In the genomic region with DNA sequence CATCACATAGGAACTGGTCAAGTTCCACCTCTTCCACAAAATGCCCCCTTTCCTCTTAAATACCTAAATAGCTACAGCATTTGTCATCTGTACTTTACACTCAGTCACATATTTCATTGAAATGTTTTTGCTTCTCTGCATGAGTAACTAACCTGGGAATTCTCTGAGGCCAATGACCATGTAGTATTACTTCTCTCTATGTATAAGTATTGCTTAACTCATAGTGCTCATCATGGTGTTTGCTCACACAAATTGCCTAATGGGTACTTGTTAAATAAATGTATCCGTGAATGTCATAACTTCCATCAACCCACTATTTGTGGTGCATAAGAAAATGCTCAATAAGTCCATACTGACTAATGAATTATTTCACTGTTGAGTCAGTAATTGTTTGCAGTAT, we compare ENCODE assay signal across 1 cellular context.
TF ChIP-seq lines count a peak whose summit lies in the region.

No MANE protein-coding gene starts in this region.

TF ChIP-seq in HepG2, 621 proteins besides CTCF, POLR2A, EP300 and RAD21 (continued from another document):
- TF ChIP-seq, protein P1, sequence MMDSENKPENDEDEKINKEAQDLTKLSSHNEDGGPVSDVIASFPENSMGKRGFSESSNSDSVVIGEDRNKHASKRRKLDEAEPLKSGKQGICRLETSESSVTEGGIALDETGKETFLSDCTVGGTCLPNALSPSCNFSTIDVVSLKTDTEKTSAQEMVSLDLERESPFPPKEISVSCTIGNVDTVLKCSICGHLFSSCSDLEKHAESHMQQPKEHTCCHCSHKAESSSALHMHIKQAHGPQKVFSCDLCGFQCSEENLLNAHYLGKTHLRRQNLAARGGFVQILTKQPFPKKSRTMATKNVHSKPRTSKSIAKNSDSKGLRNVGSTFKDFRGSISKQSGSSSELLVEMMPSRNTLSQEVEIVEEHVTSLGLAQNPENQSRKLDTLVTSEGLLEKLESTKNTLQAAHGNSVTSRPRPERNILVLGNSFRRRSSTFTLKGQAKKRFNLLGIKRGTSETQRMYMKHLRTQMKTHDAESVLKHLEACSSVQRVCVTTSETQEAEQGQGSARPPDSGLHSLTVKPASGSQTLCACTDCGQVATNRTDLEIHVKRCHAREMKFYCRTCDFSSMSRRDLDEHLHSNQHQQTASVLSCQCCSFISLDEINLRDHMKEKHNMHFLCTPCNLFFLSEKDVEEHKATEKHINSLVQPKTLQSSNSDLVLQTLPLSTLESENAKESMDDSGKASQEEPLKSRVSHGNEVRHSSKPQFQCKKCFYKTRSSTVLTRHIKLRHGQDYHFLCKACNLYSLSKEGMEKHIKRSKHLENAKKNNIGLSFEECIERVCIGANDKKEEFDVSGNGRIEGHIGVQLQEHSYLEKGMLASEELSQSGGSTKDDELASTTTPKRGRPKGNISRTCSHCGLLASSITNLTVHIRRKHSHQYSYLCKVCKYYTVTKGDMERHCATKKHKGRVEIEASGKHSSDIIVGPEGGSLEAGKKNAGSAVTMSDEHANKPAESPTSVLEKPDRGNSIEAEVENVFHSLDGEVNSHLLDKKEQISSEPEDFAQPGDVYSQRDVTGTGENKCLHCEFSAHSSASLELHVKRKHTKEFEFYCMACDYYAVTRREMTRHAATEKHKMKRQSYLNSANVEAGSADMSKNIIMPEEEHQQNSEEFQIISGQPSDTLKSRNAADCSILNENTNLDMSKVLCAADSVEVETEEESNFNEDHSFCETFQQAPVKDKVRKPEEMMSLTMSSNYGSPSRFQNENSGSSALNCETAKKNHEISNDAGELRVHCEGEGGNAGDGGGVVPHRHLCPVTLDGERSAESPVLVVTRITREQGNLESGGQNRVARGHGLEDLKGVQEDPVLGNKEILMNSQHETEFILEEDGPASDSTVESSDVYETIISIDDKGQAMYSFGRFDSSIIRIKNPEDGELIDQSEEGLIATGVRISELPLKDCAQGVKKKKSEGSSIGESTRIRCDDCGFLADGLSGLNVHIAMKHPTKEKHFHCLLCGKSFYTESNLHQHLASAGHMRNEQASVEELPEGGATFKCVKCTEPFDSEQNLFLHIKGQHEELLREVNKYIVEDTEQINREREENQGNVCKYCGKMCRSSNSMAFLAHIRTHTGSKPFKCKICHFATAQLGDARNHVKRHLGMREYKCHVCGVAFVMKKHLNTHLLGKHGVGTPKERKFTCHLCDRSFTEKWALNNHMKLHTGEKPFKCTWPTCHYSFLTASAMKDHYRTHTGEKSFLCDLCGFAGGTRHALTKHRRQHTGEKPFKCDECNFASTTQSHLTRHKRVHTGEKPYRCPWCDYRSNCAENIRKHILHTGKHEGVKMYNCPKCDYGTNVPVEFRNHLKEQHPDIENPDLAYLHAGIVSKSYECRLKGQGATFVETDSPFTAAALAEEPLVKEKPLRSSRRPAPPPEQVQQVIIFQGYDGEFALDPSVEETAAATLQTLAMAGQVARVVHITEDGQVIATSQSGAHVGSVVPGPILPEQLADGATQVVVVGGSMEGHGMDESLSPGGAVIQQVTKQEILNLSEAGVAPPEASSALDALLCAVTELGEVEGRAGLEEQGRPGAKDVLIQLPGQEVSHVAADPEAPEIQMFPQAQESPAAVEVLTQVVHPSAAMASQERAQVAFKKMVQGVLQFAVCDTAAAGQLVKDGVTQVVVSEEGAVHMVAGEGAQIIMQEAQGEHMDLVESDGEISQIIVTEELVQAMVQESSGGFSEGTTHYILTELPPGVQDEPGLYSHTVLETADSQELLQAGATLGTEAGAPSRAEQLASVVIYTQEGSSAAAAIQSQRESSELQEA (CRISPR knock-in tag; IDR thresholded peaks at IDR 0.05; ENCODE audit: not compliant biosample characterization) = no peak
- TF ChIP-seq MEF2D (CRISPR knock-in tag; IDR thresholded peaks at IDR 0.05) (no peak), HNRNPH1 (optimal IDR thresholded peaks at IDR 0.05; ENCODE audit: low read depth, low read length) (no peak), ZBTB21 (CRISPR knock-in tag; IDR thresholded peaks at IDR 0.05) (no peak), CEBPG (CRISPR knock-in tag; IDR thresholded peaks at IDR 0.05) (0 out of 2 replicates have a peak, but pooled peaks have one; percentile 24), PRMT3 (CRISPR knock-in tag; IDR thresholded peaks at IDR 0.05; ENCODE audit: borderline replicate concordance, low read depth) (no peak), ZSCAN12 (CRISPR knock-in tag; IDR thresholded peaks at IDR 0.05) (no peak), FOSL2 (CRISPR knock-in tag; IDR thresholded peaks at IDR 0.05) (peak; percentile 32; the same call in 1 of the 2 replicates), GABPA (IDR thresholded peaks at IDR 0.05; ENCODE audit: low read depth, low read length) (no peak), GABPA (CRISPR knock-in tag; IDR thresholded peaks at IDR 0.05; ENCODE audit: low read depth) (no peak), NR2F2 (IDR thresholded peaks at IDR 0.05; ENCODE audit: borderline replicate concordance, low read depth) (no peak), HES4 (CRISPR knock-in tag; IDR thresholded peaks at IDR 0.05; ENCODE audit: borderline replicate concordance) (no peak), NFYB (CRISPR knock-in tag; IDR thresholded peaks at IDR 0.05) (no peak), NR2F6 (IDR thresholded peaks at IDR 0.05) (no peak), NR2F6 (CRISPR knock-in tag; IDR thresholded peaks at IDR 0.05) (no peak), REPIN1 (CRISPR knock-in tag; IDR thresholded peaks at IDR 0.05; ENCODE audit: borderline replicate concordance, low read depth) (no peak)
- TF ChIP-seq, protein P2, sequence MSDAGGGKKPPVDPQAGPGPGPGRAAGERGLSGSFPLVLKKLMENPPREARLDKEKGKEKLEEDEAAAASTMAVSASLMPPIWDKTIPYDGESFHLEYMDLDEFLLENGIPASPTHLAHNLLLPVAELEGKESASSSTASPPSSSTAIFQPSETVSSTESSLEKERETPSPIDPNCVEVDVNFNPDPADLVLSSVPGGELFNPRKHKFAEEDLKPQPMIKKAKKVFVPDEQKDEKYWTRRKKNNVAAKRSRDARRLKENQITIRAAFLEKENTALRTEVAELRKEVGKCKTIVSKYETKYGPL (CRISPR knock-in tag; IDR thresholded peaks at IDR 0.05) = no peak
- TF ChIP-seq, protein P3, sequence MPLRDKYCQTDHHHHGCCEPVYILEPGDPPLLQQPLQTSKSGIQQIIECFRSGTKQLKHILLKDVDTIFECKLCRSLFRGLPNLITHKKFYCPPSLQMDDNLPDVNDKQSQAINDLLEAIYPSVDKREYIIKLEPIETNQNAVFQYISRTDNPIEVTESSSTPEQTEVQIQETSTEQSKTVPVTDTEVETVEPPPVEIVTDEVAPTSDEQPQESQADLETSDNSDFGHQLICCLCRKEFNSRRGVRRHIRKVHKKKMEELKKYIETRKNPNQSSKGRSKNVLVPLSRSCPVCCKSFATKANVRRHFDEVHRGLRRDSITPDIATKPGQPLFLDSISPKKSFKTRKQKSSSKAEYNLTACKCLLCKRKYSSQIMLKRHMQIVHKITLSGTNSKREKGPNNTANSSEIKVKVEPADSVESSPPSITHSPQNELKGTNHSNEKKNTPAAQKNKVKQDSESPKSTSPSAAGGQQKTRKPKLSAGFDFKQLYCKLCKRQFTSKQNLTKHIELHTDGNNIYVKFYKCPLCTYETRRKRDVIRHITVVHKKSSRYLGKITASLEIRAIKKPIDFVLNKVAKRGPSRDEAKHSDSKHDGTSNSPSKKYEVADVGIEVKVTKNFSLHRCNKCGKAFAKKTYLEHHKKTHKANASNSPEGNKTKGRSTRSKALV (CRISPR knock-in tag; IDR thresholded peaks at IDR 0.05) = no peak
- TF ChIP-seq, protein P4, sequence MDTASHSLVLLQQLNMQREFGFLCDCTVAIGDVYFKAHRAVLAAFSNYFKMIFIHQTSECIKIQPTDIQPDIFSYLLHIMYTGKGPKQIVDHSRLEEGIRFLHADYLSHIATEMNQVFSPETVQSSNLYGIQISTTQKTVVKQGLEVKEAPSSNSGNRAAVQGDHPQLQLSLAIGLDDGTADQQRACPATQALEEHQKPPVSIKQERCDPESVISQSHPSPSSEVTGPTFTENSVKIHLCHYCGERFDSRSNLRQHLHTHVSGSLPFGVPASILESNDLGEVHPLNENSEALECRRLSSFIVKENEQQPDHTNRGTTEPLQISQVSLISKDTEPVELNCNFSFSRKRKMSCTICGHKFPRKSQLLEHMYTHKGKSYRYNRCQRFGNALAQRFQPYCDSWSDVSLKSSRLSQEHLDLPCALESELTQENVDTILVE (CRISPR knock-in tag; IDR thresholded peaks at IDR 0.05) = no peak
- TF ChIP-seq, protein P5, sequence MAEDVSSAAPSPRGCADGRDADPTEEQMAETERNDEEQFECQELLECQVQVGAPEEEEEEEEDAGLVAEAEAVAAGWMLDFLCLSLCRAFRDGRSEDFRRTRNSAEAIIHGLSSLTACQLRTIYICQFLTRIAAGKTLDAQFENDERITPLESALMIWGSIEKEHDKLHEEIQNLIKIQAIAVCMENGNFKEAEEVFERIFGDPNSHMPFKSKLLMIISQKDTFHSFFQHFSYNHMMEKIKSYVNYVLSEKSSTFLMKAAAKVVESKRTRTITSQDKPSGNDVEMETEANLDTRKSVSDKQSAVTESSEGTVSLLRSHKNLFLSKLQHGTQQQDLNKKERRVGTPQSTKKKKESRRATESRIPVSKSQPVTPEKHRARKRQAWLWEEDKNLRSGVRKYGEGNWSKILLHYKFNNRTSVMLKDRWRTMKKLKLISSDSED (CRISPR knock-in tag; IDR thresholded peaks at IDR 0.05) = no peak
- TF ChIP-seq, protein P6, sequence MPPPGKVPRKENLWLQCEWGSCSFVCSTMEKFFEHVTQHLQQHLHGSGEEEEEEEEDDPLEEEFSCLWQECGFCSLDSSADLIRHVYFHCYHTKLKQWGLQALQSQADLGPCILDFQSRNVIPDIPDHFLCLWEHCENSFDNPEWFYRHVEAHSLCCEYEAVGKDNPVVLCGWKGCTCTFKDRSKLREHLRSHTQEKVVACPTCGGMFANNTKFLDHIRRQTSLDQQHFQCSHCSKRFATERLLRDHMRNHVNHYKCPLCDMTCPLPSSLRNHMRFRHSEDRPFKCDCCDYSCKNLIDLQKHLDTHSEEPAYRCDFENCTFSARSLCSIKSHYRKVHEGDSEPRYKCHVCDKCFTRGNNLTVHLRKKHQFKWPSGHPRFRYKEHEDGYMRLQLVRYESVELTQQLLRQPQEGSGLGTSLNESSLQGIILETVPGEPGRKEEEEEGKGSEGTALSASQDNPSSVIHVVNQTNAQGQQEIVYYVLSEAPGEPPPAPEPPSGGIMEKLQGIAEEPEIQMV (CRISPR knock-in tag; IDR thresholded peaks at IDR 0.05; ENCODE audit: low read depth) = no peak
